In the genomic region with DNA sequence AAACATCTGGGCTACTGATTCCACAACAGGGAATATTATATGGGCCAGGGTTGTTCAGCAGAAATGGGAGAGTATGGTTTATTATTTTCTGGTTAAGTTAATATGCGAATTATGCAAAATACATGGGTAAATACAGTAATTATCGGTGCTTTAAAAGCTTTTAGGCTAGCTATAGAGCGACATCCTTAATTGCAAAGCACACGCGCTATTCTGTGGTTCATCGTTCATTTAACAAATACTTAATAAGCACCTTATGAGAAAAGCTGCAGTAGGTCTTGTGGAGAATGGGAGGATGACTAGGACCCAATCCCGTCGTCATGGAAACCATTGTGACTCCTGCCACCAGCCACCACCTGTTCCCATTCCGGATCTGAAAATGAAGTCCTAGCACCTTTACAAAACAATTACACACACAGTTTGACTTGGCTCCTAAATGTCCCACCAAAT, we compare ENCODE assay signal across 8 cellular contexts. TPM values are rescaled to one million over a fixed set of nuclear protein-coding genes. Genes with fewer than 3 reads are reported as not detected.
DNase-seq lines count a peak whose midpoint lies in the region; ATAC-seq and TF ChIP-seq lines count a peak whose summit lies in the region.

No MANE protein-coding gene starts in this region.

- intact Hi-C loops in left ventricle myocardium inferior (cut with micrococcal nuclease), result no loop called here
- intact Hi-C loops in cardiac septum (cut with DNase I), result loop anchor here (10.0 kb wide), 2 partner anchors 77 to 167 kb away; no protein-coding TSS in a partner anchor

- peaks cover 32% of the 10 kb centered on the region for H3K36me3 Mint-ChIP-seq in type B pancreatic cell

- no peaks in the 10 kb centered on the region for H3K27me3 Mint-ChIP-seq in type B pancreatic cell

- peaks cover 45% of the 10 kb centered on the region for H3K4me1 Mint-ChIP-seq in type B pancreatic cell (ENCODE audit: unreplicated experiment)

- 38 to 52% methylated on average over 9 of the region's 9 CpGs for WGBS in lung, 2 donors

- H3K27me3 ChIP-seq in left ventricle myocardium inferior (ENCODE audit: low read depth) (no peaks in the 10 kb centered on the region), lung (ENCODE audit: control insufficient read depth, insufficient read depth) (no peaks in the 10 kb centered on the region)

- H3K4me3 ChIP-seq in left ventricle myocardium inferior, result peak overlapping the region; percentile 79
- H3K4me3 ChIP-seq in cardiac fibroblast (replicated peaks in 1 of 2; ENCODE audit: low read depth in 2 of 2, low read length in 2 of 2), result peak overlapping the region; percentile 11 to 75
- no peak overlapping the region for H3K4me3 ChIP-seq in lung

- DNase-seq in left ventricle myocardium inferior (no peak), cardiac septum (ENCODE audit: low spot score) (no peak), NCI-H526 (lab: John Stamatoyannopoulos, UW) (peak; percentile 76 to 88), cardiac fibroblast (ENCODE audit: low read depth in 2 of 2) (peak in 1 of 2 donors; percentile 40), lung (ENCODE audit: low spot score) (no peak), type B pancreatic cell (ENCODE audit: extremely low spot score, unreplicated experiment) (no peak), GOT3 (lab: John Stamatoyannopoulos, UW) (no peak)

- H3K36me3 ChIP-seq in left ventricle myocardium inferior, result no peaks in the 10 kb centered on the region
- H3K36me3 ChIP-seq in lung (ENCODE audit: control insufficient read depth in 2 of 2, insufficient read depth in 2 of 2, low read length in 2 of 2), result no peaks in the 10 kb centered on the region

- H3K9me3 Mint-ChIP-seq in type B pancreatic cell, result peaks cover 18% of the 10 kb centered on the region

- H3K9me3 ChIP-seq in left ventricle myocardium inferior (replicated peaks), result no peaks in the 10 kb centered on the region
- H3K9me3 ChIP-seq in lung (ENCODE audit: control insufficient read depth in 2 of 2, insufficient read depth in 1 of 2, low read length in 1 of 2), result no peaks in the 10 kb centered on the region

- H3K4me1 ChIP-seq in left ventricle myocardium inferior (peaks cover 19% of the 10 kb centered on the region), lung (ENCODE audit: control insufficient read depth in 2 of 2, insufficient read depth in 2 of 2, low read length in 2 of 2) (peaks cover 4 to 13% of the 10 kb centered on the region in 2 donors)

- ATAC-seq in lung (ENCODE audit: insufficient read depth, low FRiP score), result no peak
- ATAC-seq in GM21737 (IDR thresholded peaks at IDR 0.05; ENCODE audit: unreplicated experiment), result no peak

- H3K4me3 Mint-ChIP-seq in type B pancreatic cell, result peak overlapping the region; percentile 100

- H3K27ac Mint-ChIP-seq in type B pancreatic cell, result peak overlapping the region; percentile 100

- TF ChIP-seq CTCF in left ventricle myocardium inferior (IDR thresholded peaks at IDR 0.05; ENCODE audit: borderline replicate concordance), result no peak
- TF ChIP-seq CTCF in cardiac fibroblast (IDR thresholded peaks at IDR 0.05; ENCODE audit: low read depth, low read length), result no peak
- TF ChIP-seq CTCF in lung (IDR thresholded peaks at IDR 0.05; ENCODE audit: control extremely low read depth, extremely low read depth), result no peak
- TF ChIP-seq CTCF in type B pancreatic cell (conservative IDR thresholded peaks at IDR 0.05), result no peak

- H3K27ac ChIP-seq in left ventricle myocardium inferior (replicated peaks) (peak overlapping the region; percentile 87), lung (ENCODE audit: low read depth in 1 of 2, low read length in 1 of 2) (peak overlapping the region; percentile 72 to 96)

RNA-seq across cellular contexts. Expression of a gene that starts 0.6 kb away (rescaled TPM):
- 5.8 TPM for total RNA-seq in left ventricle myocardium inferior
- 4.6 TPM for total RNA-seq in cardiac septum
- 10 to 100 TPM; 14.6 to 15.3 TPM for total RNA-seq in lung
- polyA plus RNA-seq in lung, result 1 to 10 TPM; 3.7 to 8.6 TPM
- 20.1 and 33.0 TPM in 2 replicates for total RNA-seq in type B pancreatic cell (ENCODE audit: low replicate concordance)

RNA-seq across cellular contexts. Expression of a gene that starts 50.5 kb away (rescaled TPM):
- total RNA-seq in left ventricle myocardium inferior (4.9 TPM), cardiac septum (6.1 TPM), lung (100 to 1,000 TPM in 1 of 2 donors, 10 to 100 TPM in 1; 47.9 to 195 TPM), type B pancreatic cell (ENCODE audit: low replicate concordance) (489 and 572 TPM in 2 replicates)
- 10 to 100 TPM; 22.3 to 91.1 TPM for polyA plus RNA-seq in lung

Comparison
In these comparisons a context has a peak if more than half of its experiments do, and no peak if none do; other contexts are left out.
1. DNase-seq: peak in NCI-H526 (2 of 2); none in left ventricle myocardium inferior (single experiment), cardiac septum (single experiment), lung (single experiment), type B pancreatic cell (single experiment) and GOT3 (single experiment).